32 cellular contexts compared by ENCODE assay signal in genomic region chr7:148408307-148408706, GRCh38.
DNase-seq lines count a peak whose midpoint lies in the region; ATAC-seq and TF ChIP-seq lines count a peak whose summit lies in the region.
"Had no signal": no experiment of that assay in that cellular context is flagged by ENCODE, and none has a peak within 500 bp of the region (broad histone marks: within the 10 kb centered on the region; RNA-seq: fewer than 3 reads in every experiment).

No MANE protein-coding gene starts in this region.

- peaks cover 25% of the 10 kb centered on the region for H3K9me3 Mint-ChIP-seq in neural progenitor cell
- H3K9me3 Mint-ChIP-seq: CD4-positive, alpha-beta T cell; CD8-positive, alpha-beta memory T cell; CD8-positive, alpha-beta T cell had no signal

- H3K27me3 Mint-ChIP-seq in neural progenitor cell (ENCODE audit: insufficient read depth, low read depth): peaks cover 2% of the 10 kb centered on the region
- H3K27me3 Mint-ChIP-seq: B cell had no signal

- H3K27ac Mint-ChIP-seq in neural progenitor cell: no peak overlapping the region
- H3K27ac Mint-ChIP-seq: B cell; CD14-positive monocyte; CD4-positive, alpha-beta memory T cell; CD4-positive, alpha-beta T cell; CD4-positive, CD25-positive, alpha-beta regulatory T cell; CD8-positive, alpha-beta memory T cell; CD8-positive, alpha-beta T cell had no signal

- ATAC-seq in esophagus mucosa (peak; percentile 69), GM18517 (IDR thresholded peaks at IDR 0.05; ENCODE audit: unreplicated experiment) (no peak), HG03565 (IDR thresholded peaks at IDR 0.05; ENCODE audit: unreplicated experiment) (no peak)
- ATAC-seq: A549; CD8-positive, alpha-beta T cell had no signal

- TF ChIP-seq CTCF in epithelial cell of esophagus (IDR thresholded peaks at IDR 0.05; ENCODE audit: insufficient read depth, low read depth, low read length, missing control alignments): no peak
- no peak for TF ChIP-seq CTCF in neural progenitor cell (IDR thresholded peaks at IDR 0.05)

- H3K36me3 Mint-ChIP-seq in neural progenitor cell: peaks cover 68% of the 10 kb centered on the region
- H3K36me3 Mint-ChIP-seq: CD14-positive monocyte; CD4-positive, alpha-beta memory T cell; CD4-positive, CD25-positive, alpha-beta regulatory T cell; CD8-positive, alpha-beta memory T cell; CD8-positive, alpha-beta T cell had no signal

- H3F3A ChIP-seq in neural progenitor cell (ENCODE audit: low read depth): peaks cover 2% of the 10 kb centered on the region

- H3K27ac ChIP-seq in neural progenitor cell: peak overlapping the region; percentile 13
- H3K27ac ChIP-seq: 22Rv1; A549; BLaER1; BLaER1 treated with 17β-estradiol and CSF1 and Interleukin-3, amounts not matched to agents 10 nM and 100 nM; C4-2B had no signal

- H3K36me3 ChIP-seq in neural progenitor cell: peaks cover 5% of the 10 kb centered on the region
- H3K36me3 ChIP-seq: BE2C; BLaER1; BLaER1 treated with 17β-estradiol and CSF1 and Interleukin-3, amounts not matched to agents 10 nM and 100 nM had no signal

- no peaks in the 10 kb centered on the region for H3K9me3 ChIP-seq in neural progenitor cell (ENCODE audit: low read depth)
- H3K9me3 ChIP-seq: A549; BE2C; BLaER1; BLaER1 treated with 17β-estradiol and CSF1 and Interleukin-3, amounts not matched to agents 10 nM and 100 nM; Caco-2 had no signal

- no peak overlapping the region for H3K9ac ChIP-seq in neural progenitor cell
- H3K9ac ChIP-seq: BLaER1; BLaER1 treated with 17β-estradiol and CSF1 and Interleukin-3, amounts not matched to agents 10 nM and 100 nM had no signal

- no peak overlapping the region for H3K4me2 ChIP-seq in neural progenitor cell
- H3K4me2 ChIP-seq: A549; BLaER1; BLaER1 treated with 17β-estradiol and CSF1 and Interleukin-3, amounts not matched to agents 10 nM and 100 nM had no signal

- H2AFZ ChIP-seq in neural progenitor cell (replicated peaks): no peak overlapping the region

- no peaks in the 10 kb centered on the region for H3K4me1 ChIP-seq in neural progenitor cell
- H3K4me1 ChIP-seq: A549, BE2C, BLaER1, Caco-2 had no signal

- H3K4me3 Mint-ChIP-seq in neural progenitor cell: no peak overlapping the region
- H3K4me3 Mint-ChIP-seq: B cell; CD14-positive monocyte; CD4-positive, alpha-beta memory T cell; CD4-positive, alpha-beta T cell; CD4-positive, CD25-positive, alpha-beta regulatory T cell; CD8-positive, alpha-beta memory T cell; CD8-positive, alpha-beta T cell had no signal

- no peaks in the 10 kb centered on the region for H4K20me1 ChIP-seq in neural progenitor cell (ENCODE audit: low read depth)
- H4K20me1 ChIP-seq: BLaER1; BLaER1 treated with 17β-estradiol and CSF1 and Interleukin-3, amounts not matched to agents 10 nM and 100 nM had no signal

- H3K79me2 ChIP-seq in neural progenitor cell (ENCODE audit: low read depth): peaks cover 72% of the 10 kb centered on the region

- H3K4me3 ChIP-seq in epithelial cell of esophagus (ENCODE audit: low read length) (no peak overlapping the region), neural progenitor cell (no peak overlapping the region)
- H3K4me3 ChIP-seq: A549; BLaER1; BLaER1 treated with 17β-estradiol and CSF1 and Interleukin-3, amounts not matched to agents 10 nM and 100 nM had no signal

- DNase-seq in epithelial cell of esophagus (ENCODE audit: low read depth) (peak; percentile 56), neural progenitor cell (ENCODE audit: low spot score) (no peak), HCEC 1CT (no peak)
- DNase-seq: 8988T; ACHN; AML-193; BE2C; C1 segment of cervical spinal cord; Caco-2; Calu3; CD4-positive, alpha-beta memory T cell; CD4-positive, alpha-beta T cell; CD4-positive, CD25-positive, alpha-beta regulatory T cell; CD8-positive, alpha-beta memory T cell; CD8-positive, alpha-beta T cell; COR-L47; DMS 273 treated with DMSO at 0.1 percent for 48 hours; DMS153; DMS79; DMS79 treated with DMSO at 0.1 percent for 48 hours; DND-41; EL had no signal

- no peaks in the 10 kb centered on the region for H3K4me1 Mint-ChIP-seq in neural progenitor cell
- H3K4me1 Mint-ChIP-seq: CD14-positive monocyte; CD4-positive, alpha-beta memory T cell; CD4-positive, CD25-positive, alpha-beta regulatory T cell; CD8-positive, alpha-beta memory T cell had no signal

- no peaks in the 10 kb centered on the region for H3K27me3 ChIP-seq in neural progenitor cell
- H3K27me3 ChIP-seq: BE2C; BLaER1; BLaER1 treated with 17β-estradiol and CSF1 and Interleukin-3, amounts not matched to agents 10 nM and 100 nM had no signal
